Comparison of ENCODE assay signal across 1 cellular context in genomic region chr9:87515588-87516221, GRCh38.
TF ChIP-seq lines count a peak whose summit lies in the region.

No MANE protein-coding gene starts in this region.

TF ChIP-seq in GM23338, 12 proteins besides CTCF, POLR2A, EP300 and RAD21 (continued from another document):
- TF ChIP-seq ZNF462 (CRISPR knock-in tag; IDR thresholded peaks at IDR 0.05) (no peak), JUNB (IDR thresholded peaks at IDR 0.05; ENCODE audit: unreplicated experiment) (no peak), EZH2 (IDR thresholded peaks at IDR 0.05; ENCODE audit: low read depth, unreplicated experiment) (no peak)
